Comparison of ENCODE assay signal across 1 cellular context in the genomic region with DNA sequence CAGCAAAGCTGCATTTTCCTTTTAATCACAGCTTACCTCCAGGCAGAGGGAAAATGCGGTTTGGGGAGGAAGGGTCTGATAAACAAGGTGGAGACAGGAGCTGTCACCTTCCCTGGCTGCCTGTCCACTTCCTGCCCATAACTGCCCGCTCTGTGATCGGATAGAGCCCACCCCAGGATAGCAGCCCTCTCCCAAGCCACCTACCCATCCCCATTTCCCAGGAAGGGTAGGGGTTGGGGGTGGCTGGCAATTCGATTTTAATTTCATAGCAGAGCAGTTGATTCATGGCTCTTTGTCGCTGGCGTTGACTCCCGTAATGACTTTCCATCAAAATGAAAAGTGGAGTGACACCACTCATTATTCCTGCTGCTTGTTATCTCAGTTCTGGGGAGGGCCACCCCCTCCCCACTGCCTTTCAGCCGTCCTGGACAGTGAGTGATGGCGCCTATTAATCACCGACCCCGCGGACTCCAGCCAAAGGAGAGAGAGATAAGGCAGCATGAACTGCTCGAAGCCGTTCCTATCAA.
TF ChIP-seq lines count a peak whose summit lies in the region.

No MANE protein-coding gene starts in this region.

TF ChIP-seq in K562, 482 proteins besides CTCF, POLR2A, EP300 and RAD21 (continues in another document):
- TF ChIP-seq E2F3 (CRISPR knock-in tag; IDR thresholded peaks at IDR 0.05) (no peak), VEZF1 (CRISPR knock-in tag; IDR thresholded peaks at IDR 0.05) (peak; percentile 95), ATF4 (CRISPR knock-in tag; IDR thresholded peaks at IDR 0.05) (no peak), ZBTB34 (CRISPR knock-in tag; IDR thresholded peaks at IDR 0.05) (no peak), ESRRB (CRISPR knock-in tag; IDR thresholded peaks at IDR 0.05; ENCODE audit: borderline replicate concordance) (no peak), KLF16 (IDR thresholded peaks at IDR 0.05) (no peak; the same call in 1 of the 2 replicates), KDM5B (IDR thresholded peaks at IDR 0.05; ENCODE audit: insufficient replicate concordance, low read depth, low read length) (peak; percentile 17), SNAPC5 (CRISPR knock-in tag; IDR thresholded peaks at IDR 0.05) (no peak), TCFL5 (CRISPR knock-in tag; conservative IDR thresholded peaks at IDR 0.05) (no peak), GTF2A2 (tag; IDR thresholded peaks at IDR 0.05) (no peak), ADNP (tag; IDR thresholded peaks at IDR 0.05) (no peak), XRCC4 (IDR thresholded peaks at IDR 0.05; ENCODE audit: extremely low read depth, insufficient read depth, insufficient read length) (no peak), E2F1 (CRISPR knock-in tag; IDR thresholded peaks at IDR 0.05) (no peak), ATF1 (CRISPR knock-in tag; IDR thresholded peaks at IDR 0.05) (no peak), ATF1 (tag; IDR thresholded peaks at IDR 0.05) (peak; percentile 56; the same call in 1 of the 2 replicates), BCOR (IDR thresholded peaks at IDR 0.05) (no peak), HDAC2 (IDR thresholded peaks at IDR 0.05) (peak; percentile 43; the same call in 1 of the 2 replicates), ZNF583 (CRISPR knock-in tag; IDR thresholded peaks at IDR 0.05) (no peak), ZNF277 (CRISPR knock-in tag; IDR thresholded peaks at IDR 0.05; ENCODE audit: borderline replicate concordance) (no peak), ZNF717 (CRISPR knock-in tag; IDR thresholded peaks at IDR 0.05) (no peak), NR1H2 (CRISPR knock-in tag; IDR thresholded peaks at IDR 0.05) (no peak), TEAD1 (CRISPR knock-in tag; IDR thresholded peaks at IDR 0.05) (0 out of 4 replicates have a peak, but pooled peaks of 1 of the 2 experiments have one; percentile 45), SMARCB1 (IDR thresholded peaks at IDR 0.05; ENCODE audit: insufficient read length, low read depth) (no peak), ATF7 (IDR thresholded peaks at IDR 0.05) (no peak; the same call in 1 of the 2 replicates), CREB3L1 (IDR thresholded peaks at IDR 0.05; ENCODE audit: borderline replicate concordance, low read depth) (no peak), CBX3 (IDR thresholded peaks at IDR 0.05; ENCODE audit: borderline replicate concordance in 1 of 2, low read length in 2 of 2) (no peak), TAF7 (tag; IDR thresholded peaks at IDR 0.05) (no peak), SRSF7 (optimal IDR thresholded peaks at IDR 0.05; ENCODE audit: low read depth, low read length) (no peak), CBFB (CRISPR knock-in tag; IDR thresholded peaks at IDR 0.05) (no peak), ZNF212 (CRISPR knock-in tag; IDR thresholded peaks at IDR 0.05) (no peak), E2F6 (IDR thresholded peaks at IDR 0.05; ENCODE audit: borderline replicate concordance in 1 of 2, extremely low read depth in 1 of 2, insufficient read depth in 1 of 2, insufficient read length in 1 of 2, low read depth in 1 of 2, low read length in 1 of 2, poor library complexity in 1 of 2, severe bottlenecking in 1 of 2) (no peak), ZNF146 (CRISPR knock-in tag; IDR thresholded peaks at IDR 0.05; ENCODE audit: unreplicated experiment) (no peak), ZNF282 (CRISPR knock-in tag; IDR thresholded peaks at IDR 0.05) (no peak), HIVEP1 (CRISPR knock-in tag; IDR thresholded peaks at IDR 0.05) (no peak), TOE1 (IDR thresholded peaks at IDR 0.05; ENCODE audit: borderline replicate concordance) (no peak), TOE1 (CRISPR knock-in tag; IDR thresholded peaks at IDR 0.05; ENCODE audit: borderline replicate concordance, low read depth) (no peak), NELFE (IDR thresholded peaks at IDR 0.05; ENCODE audit: insufficient read depth, insufficient read length) (no peak), PTBP1 (IDR thresholded peaks at IDR 0.05; ENCODE audit: low read depth, low read length) (no peak), TEAD4 (IDR thresholded peaks at IDR 0.05; ENCODE audit: low read length) (no peak; the same call in 1 of the 2 replicates), TEAD4 (CRISPR knock-in tag; IDR thresholded peaks at IDR 0.05; ENCODE audit: borderline replicate concordance) (no peak), PRMT5 (CRISPR knock-in tag; IDR thresholded peaks at IDR 0.05) (no peak), FUS (optimal IDR thresholded peaks at IDR 0.05; ENCODE audit: low read depth, low read length) (no peak)
- TF ChIP-seq, protein P1, sequence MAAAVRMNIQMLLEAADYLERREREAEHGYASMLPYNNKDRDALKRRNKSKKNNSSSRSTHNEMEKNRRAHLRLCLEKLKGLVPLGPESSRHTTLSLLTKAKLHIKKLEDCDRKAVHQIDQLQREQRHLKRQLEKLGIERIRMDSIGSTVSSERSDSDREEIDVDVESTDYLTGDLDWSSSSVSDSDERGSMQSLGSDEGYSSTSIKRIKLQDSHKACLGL (CRISPR knock-in tag; IDR thresholded peaks at IDR 0.05; ENCODE audit: borderline replicate concordance, poor library complexity, severe bottlenecking) = no peak
- TF ChIP-seq, protein P2, sequence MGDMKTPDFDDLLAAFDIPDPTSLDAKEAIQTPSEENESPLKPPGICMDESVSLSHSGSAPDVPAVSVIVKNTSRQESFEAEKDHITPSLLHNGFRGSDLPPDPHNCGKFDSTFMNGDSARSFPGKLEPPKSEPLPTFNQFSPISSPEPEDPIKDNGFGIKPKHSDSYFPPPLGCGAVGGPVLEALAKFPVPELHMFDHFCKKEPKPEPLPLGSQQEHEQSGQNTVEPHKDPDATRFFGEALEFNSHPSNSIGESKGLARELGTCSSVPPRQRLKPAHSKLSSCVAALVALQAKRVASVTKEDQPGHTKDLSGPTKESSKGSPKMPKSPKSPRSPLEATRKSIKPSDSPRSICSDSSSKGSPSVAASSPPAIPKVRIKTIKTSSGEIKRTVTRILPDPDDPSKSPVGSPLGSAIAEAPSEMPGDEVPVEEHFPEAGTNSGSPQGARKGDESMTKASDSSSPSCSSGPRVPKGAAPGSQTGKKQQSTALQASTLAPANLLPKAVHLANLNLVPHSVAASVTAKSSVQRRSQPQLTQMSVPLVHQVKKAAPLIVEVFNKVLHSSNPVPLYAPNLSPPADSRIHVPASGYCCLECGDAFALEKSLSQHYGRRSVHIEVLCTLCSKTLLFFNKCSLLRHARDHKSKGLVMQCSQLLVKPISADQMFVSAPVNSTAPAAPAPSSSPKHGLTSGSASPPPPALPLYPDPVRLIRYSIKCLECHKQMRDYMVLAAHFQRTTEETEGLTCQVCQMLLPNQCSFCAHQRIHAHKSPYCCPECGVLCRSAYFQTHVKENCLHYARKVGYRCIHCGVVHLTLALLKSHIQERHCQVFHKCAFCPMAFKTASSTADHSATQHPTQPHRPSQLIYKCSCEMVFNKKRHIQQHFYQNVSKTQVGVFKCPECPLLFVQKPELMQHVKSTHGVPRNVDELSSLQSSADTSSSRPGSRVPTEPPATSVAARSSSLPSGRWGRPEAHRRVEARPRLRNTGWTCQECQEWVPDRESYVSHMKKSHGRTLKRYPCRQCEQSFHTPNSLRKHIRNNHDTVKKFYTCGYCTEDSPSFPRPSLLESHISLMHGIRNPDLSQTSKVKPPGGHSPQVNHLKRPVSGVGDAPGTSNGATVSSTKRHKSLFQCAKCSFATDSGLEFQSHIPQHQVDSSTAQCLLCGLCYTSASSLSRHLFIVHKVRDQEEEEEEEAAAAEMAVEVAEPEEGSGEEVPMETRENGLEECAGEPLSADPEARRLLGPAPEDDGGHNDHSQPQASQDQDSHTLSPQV (IDR thresholded peaks at IDR 0.05) = no peak
- TF ChIP-seq, protein P3, sequence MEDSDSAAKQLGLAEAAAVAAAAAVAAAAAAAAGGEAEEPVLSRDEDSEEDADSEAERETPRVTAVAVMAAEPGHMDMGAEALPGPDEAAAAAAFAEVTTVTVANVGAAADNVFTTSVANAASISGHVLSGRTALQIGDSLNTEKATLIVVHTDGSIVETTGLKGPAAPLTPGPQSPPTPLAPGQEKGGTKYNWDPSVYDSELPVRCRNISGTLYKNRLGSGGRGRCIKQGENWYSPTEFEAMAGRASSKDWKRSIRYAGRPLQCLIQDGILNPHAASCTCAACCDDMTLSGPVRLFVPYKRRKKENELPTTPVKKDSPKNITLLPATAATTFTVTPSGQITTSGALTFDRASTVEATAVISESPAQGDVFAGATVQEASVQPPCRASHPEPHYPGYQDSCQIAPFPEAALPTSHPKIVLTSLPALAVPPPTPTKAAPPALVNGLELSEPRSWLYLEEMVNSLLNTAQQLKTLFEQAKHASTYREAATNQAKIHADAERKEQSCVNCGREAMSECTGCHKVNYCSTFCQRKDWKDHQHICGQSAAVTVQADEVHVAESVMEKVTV (CRISPR knock-in tag; IDR thresholded peaks at IDR 0.05) = no peak
- TF ChIP-seq, protein P4, sequence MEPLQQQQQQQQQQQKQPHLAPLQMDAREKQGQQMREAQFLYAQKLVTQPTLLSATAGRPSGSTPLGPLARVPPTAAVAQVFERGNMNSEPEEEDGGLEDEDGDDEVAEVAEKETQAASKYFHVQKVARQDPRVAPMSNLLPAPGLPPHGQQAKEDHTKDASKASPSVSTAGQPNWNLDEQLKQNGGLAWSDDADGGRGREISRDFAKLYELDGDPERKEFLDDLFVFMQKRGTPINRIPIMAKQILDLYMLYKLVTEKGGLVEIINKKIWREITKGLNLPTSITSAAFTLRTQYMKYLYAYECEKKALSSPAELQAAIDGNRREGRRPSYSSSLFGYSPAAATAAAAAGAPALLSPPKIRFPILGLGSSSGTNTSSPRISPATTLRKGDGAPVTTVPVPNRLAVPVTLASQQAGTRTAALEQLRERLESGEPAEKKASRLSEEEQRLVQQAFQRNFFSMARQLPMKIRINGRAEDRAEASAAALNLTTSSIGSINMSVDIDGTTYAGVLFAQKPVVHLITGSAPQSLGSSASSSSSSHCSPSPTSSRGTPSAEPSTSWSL (CRISPR knock-in tag; IDR thresholded peaks at IDR 0.05; ENCODE audit: borderline replicate concordance) = no peak
- TF ChIP-seq, protein P5, sequence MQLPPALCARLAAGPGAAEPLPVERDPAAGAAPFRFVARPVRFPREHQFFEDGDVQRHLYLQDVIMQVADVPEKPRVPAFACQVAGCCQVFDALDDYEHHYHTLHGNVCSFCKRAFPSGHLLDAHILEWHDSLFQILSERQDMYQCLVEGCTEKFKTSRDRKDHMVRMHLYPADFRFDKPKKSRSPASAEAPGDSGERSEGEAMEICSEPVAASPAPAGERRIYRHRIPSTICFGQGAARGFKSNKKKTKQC (CRISPR knock-in tag; IDR thresholded peaks at IDR 0.05) = no peak
